1 cellular context compared by ENCODE assay signal in the genomic region with DNA sequence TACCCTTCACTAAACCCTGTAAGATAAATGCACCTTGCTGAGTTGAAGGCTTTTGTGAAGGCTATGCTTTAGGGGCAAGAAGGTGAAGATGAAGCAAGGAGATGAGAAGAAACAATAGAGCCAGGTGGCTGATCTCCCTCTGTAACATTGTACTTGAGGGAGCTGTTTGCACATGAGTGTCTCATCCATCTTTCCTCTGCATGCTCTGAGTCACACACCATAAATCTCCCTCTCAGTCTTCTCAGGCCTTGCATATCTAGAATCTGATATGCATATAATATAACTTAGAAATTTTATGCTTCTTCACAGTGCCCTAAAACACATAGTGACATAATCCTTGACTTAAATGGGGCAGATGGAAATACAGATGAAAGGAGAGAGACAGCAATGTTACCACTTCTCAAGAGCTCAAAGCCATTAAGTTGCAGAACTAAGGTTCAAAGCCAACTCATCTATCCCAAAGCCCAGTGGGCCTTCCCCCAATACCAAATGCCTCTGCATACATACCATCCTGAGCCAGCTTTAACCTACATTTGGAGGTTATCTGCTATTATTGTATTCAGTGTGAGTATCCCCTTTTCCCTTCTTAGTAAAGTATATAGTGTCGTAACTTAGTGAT.
TF ChIP-seq lines count a peak whose summit lies in the region.

No MANE protein-coding gene starts in this region.

TF ChIP-seq in K562, 482 proteins besides CTCF, POLR2A, EP300 and RAD21 (continued from another document):
- no peak for TF ChIP-seq CEBPG (CRISPR knock-in tag; IDR thresholded peaks at IDR 0.05)
- TF ChIP-seq CEBPG (tag; conservative IDR thresholded peaks at IDR 0.05 in 1 of 2, IDR thresholded peaks at IDR 0.05 in 1 of 2): 0 out of 4 replicates have a peak, but pooled peaks of 1 of the 2 experiments have one; percentile 41
- TF ChIP-seq, protein P1, sequence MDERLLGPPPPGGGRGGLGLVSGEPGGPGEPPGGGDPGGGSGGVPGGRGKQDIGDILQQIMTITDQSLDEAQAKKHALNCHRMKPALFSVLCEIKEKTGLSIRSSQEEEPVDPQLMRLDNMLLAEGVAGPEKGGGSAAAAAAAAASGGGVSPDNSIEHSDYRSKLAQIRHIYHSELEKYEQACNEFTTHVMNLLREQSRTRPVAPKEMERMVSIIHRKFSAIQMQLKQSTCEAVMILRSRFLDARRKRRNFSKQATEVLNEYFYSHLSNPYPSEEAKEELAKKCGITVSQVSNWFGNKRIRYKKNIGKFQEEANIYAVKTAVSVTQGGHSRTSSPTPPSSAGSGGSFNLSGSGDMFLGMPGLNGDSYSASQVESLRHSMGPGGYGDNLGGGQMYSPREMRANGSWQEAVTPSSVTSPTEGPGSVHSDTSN (CRISPR knock-in tag; IDR thresholded peaks at IDR 0.05; ENCODE audit: low read depth): no peak
- TF ChIP-seq, protein P1 (tag; conservative IDR thresholded peaks at IDR 0.05; ENCODE audit: low read depth): peak; percentile 94
- TF ChIP-seq DPF2 (IDR thresholded peaks at IDR 0.05): peak; percentile 80
- TF ChIP-seq SUPT5H (IDR thresholded peaks at IDR 0.05): no peak
- peak; percentile 95 for TF ChIP-seq JUND (IDR thresholded peaks at IDR 0.05; ENCODE audit: borderline replicate concordance, low read depth, low read length)
- TF ChIP-seq JUND (tag; IDR thresholded peaks at IDR 0.05; ENCODE audit: borderline replicate concordance, low read depth, low read length): peak; percentile 93
- no peak for TF ChIP-seq ZNF23 (CRISPR knock-in tag; IDR thresholded peaks at IDR 0.05)
- TF ChIP-seq, protein P2, sequence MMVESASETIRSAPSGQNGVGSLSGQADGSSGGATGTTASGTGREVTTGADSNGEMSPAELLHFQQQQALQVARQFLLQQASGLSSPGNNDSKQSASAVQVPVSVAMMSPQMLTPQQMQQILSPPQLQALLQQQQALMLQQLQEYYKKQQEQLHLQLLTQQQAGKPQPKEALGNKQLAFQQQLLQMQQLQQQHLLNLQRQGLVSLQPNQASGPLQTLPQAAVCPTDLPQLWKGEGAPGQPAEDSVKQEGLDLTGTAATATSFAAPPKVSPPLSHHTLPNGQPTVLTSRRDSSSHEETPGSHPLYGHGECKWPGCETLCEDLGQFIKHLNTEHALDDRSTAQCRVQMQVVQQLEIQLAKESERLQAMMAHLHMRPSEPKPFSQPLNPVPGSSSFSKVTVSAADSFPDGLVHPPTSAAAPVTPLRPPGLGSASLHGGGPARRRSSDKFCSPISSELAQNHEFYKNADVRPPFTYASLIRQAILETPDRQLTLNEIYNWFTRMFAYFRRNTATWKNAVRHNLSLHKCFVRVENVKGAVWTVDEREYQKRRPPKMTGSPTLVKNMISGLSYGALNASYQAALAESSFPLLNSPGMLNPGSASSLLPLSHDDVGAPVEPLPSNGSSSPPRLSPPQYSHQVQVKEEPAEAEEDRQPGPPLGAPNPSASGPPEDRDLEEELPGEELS (CRISPR knock-in tag; IDR thresholded peaks at IDR 0.05; ENCODE audit: borderline replicate concordance): no peak
- TF ChIP-seq SRSF9 (IDR thresholded peaks at IDR 0.05; ENCODE audit: borderline replicate concordance, low read depth, low read length): no peak
- TF ChIP-seq, protein P3, sequence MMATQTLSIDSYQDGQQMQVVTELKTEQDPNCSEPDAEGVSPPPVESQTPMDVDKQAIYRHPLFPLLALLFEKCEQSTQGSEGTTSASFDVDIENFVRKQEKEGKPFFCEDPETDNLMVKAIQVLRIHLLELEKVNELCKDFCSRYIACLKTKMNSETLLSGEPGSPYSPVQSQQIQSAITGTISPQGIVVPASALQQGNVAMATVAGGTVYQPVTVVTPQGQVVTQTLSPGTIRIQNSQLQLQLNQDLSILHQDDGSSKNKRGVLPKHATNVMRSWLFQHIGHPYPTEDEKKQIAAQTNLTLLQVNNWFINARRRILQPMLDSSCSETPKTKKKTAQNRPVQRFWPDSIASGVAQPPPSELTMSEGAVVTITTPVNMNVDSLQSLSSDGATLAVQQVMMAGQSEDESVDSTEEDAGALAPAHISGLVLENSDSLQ (IDR thresholded peaks at IDR 0.05): peak; percentile 83
- TF ChIP-seq JUN (IDR thresholded peaks at IDR 0.05; ENCODE audit: borderline replicate concordance, low read depth, low read length): peak; percentile 78
- no peak for TF ChIP-seq JUN (CRISPR knock-in tag; IDR thresholded peaks at IDR 0.05; ENCODE audit: borderline replicate concordance)
- peak in 1 of 2 experiments; percentile 40; a peak in 1 of 4 replicates for TF ChIP-seq RCOR1 (IDR thresholded peaks at IDR 0.05; ENCODE audit: borderline replicate concordance in 1 of 2, low read depth in 2 of 2, low read length in 2 of 2)
- TF ChIP-seq FOSL1 (tag; conservative IDR thresholded peaks at IDR 0.05): peak; percentile 95
- peak; percentile 78; the same call in 1 of the 2 replicates for TF ChIP-seq ZEB2 (IDR thresholded peaks at IDR 0.05)
- TF ChIP-seq ARID1B (IDR thresholded peaks at IDR 0.05): peak; percentile 72; the same call in 1 of the 2 replicates
- TF ChIP-seq SOX6 (IDR thresholded peaks at IDR 0.05): peak; percentile 84
- TF ChIP-seq, protein P4, sequence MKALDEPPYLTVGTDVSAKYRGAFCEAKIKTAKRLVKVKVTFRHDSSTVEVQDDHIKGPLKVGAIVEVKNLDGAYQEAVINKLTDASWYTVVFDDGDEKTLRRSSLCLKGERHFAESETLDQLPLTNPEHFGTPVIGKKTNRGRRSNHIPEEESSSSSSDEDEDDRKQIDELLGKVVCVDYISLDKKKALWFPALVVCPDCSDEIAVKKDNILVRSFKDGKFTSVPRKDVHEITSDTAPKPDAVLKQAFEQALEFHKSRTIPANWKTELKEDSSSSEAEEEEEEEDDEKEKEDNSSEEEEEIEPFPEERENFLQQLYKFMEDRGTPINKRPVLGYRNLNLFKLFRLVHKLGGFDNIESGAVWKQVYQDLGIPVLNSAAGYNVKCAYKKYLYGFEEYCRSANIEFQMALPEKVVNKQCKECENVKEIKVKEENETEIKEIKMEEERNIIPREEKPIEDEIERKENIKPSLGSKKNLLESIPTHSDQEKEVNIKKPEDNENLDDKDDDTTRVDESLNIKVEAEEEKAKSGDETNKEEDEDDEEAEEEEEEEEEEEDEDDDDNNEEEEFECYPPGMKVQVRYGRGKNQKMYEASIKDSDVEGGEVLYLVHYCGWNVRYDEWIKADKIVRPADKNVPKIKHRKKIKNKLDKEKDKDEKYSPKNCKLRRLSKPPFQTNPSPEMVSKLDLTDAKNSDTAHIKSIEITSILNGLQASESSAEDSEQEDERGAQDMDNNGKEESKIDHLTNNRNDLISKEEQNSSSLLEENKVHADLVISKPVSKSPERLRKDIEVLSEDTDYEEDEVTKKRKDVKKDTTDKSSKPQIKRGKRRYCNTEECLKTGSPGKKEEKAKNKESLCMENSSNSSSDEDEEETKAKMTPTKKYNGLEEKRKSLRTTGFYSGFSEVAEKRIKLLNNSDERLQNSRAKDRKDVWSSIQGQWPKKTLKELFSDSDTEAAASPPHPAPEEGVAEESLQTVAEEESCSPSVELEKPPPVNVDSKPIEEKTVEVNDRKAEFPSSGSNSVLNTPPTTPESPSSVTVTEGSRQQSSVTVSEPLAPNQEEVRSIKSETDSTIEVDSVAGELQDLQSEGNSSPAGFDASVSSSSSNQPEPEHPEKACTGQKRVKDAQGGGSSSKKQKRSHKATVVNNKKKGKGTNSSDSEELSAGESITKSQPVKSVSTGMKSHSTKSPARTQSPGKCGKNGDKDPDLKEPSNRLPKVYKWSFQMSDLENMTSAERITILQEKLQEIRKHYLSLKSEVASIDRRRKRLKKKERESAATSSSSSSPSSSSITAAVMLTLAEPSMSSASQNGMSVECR (CRISPR knock-in tag; IDR thresholded peaks at IDR 0.05): no peak
- peak; percentile 28; the same call in 1 of the 2 replicates for TF ChIP-seq TEAD4 (IDR thresholded peaks at IDR 0.05; ENCODE audit: low read length)
- no peak for TF ChIP-seq TEAD4 (CRISPR knock-in tag; IDR thresholded peaks at IDR 0.05; ENCODE audit: borderline replicate concordance)
- 0 out of 2 replicates have a peak, but pooled peaks have one; percentile 43 for TF ChIP-seq GTF2E2 (tag; IDR thresholded peaks at IDR 0.05)
- TF ChIP-seq, protein P5, sequence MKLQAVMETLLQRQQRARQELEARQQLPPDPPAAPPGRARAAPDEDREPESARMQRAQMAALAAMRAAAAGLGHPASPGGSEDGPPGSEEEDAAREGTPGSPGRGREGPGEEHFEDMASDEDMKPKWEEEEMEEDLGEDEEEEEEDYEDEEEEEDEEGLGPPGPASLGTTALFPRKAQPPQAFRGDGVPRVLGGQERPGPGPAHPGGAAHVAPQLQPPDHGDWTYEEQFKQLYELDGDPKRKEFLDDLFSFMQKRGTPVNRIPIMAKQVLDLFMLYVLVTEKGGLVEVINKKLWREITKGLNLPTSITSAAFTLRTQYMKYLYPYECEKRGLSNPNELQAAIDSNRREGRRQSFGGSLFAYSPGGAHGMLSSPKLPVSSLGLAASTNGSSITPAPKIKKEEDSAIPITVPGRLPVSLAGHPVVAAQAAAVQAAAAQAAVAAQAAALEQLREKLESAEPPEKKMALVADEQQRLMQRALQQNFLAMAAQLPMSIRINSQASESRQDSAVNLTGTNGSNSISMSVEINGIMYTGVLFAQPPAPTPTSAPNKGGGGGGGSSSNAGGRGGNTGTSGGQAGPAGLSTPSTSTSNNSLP (IDR thresholded peaks at IDR 0.05; ENCODE audit: borderline replicate concordance, low read depth, low read length): peak; percentile 72; the same call in 1 of the 2 replicates
- TF ChIP-seq EWSR1 (IDR thresholded peaks at IDR 0.05; ENCODE audit: borderline replicate concordance, low read depth, partially characterized antibody): no peak
- 0 out of 2 replicates have a peak, but pooled peaks have one; percentile 19 for TF ChIP-seq CREB1 (IDR thresholded peaks at IDR 0.05)
- no peak for TF ChIP-seq CREB1 (CRISPR knock-in tag; IDR thresholded peaks at IDR 0.05)
- TF ChIP-seq ZNF717 (CRISPR knock-in tag; IDR thresholded peaks at IDR 0.05): no peak
- TF ChIP-seq SMARCA4 (IDR thresholded peaks at IDR 0.05): peak; percentile 83
- no peak for TF ChIP-seq MAFG (tag; conservative IDR thresholded peaks at IDR 0.05)
- 0 out of 2 replicates have a peak, but pooled peaks have one; percentile 44 for TF ChIP-seq BHLHE40 (IDR thresholded peaks at IDR 0.05; ENCODE audit: low read length)
- peak; percentile 53 for TF ChIP-seq FOS (IDR thresholded peaks at IDR 0.05; ENCODE audit: extremely low read depth, insufficient read length)
- peak; percentile 32; the same call in 1 of the 2 replicates for TF ChIP-seq CREM (IDR thresholded peaks at IDR 0.05; ENCODE audit: low read depth)
- no peak for TF ChIP-seq LARP7 (IDR thresholded peaks at IDR 0.05)
- TF ChIP-seq PML (IDR thresholded peaks at IDR 0.05; ENCODE audit: low read length): no peak
- TF ChIP-seq SMARCE1 (IDR thresholded peaks at IDR 0.05): peak; percentile 74
